In genomic region chr11:23723861-23724260, GRCh38 we compare ENCODE assay signal across 21 cellular contexts.
DNase-seq lines count a peak whose midpoint lies in the region; ATAC-seq and TF ChIP-seq lines count a peak whose summit lies in the region.
"Had no signal": no experiment of that assay in that cellular context is flagged by ENCODE, and none has a peak within 500 bp of the region (broad histone marks: within the 10 kb centered on the region; RNA-seq: fewer than 3 reads in every experiment).

No MANE protein-coding gene starts in this region.

- H3K4me3 ChIP-seq in uterus = no peak overlapping the region
- no peak overlapping the region for H3K4me3 ChIP-seq in sigmoid colon
- H3K4me3 ChIP-seq: ascending aorta, SK-N-MC, suprapubic skin had no signal

- H3K4me1 ChIP-seq in uterus (no peaks in the 10 kb centered on the region), sigmoid colon (peaks cover 0 to 4% (median 2%) of the 10 kb centered on the region in 4 donors)
- H3K4me1 ChIP-seq: ascending aorta, suprapubic skin had no signal

- ATAC-seq in GM18519 (IDR thresholded peaks at IDR 0.05; ENCODE audit: low FRiP score, unreplicated experiment) = peak; percentile 56
- peak; percentile 54 for ATAC-seq in HG02610 (IDR thresholded peaks at IDR 0.05; ENCODE audit: unreplicated experiment)
- no peak for ATAC-seq in GM21367 (IDR thresholded peaks at IDR 0.05; ENCODE audit: unreplicated experiment)
- ATAC-seq: activated T-cell treated with anti-CD3 and anti-CD28 coated beads, Interleukin-2, amount 50 U/mL, for 72 hours; left ventricle myocardium superior; Panc1 had no signal

- H3K27me3 ChIP-seq in uterus (no peaks in the 10 kb centered on the region), sigmoid colon (no peaks in the 10 kb centered on the region)
- H3K27me3 ChIP-seq: ascending aorta, suprapubic skin had no signal

- no peak for TF ChIP-seq POLR2A in uterus (IDR thresholded peaks at IDR 0.05)
- TF ChIP-seq POLR2A in sigmoid colon (IDR thresholded peaks at IDR 0.05) = no peak

- DNase-seq in LHCN-M2 (ENCODE audit: low read depth) (peak; percentile 31), epithelial cell of prostate (ENCODE audit: low read depth, low spot score) (peak; percentile 12), uterus (no peak), anterior cingulate cortex (lab: John Stamatoyannopoulos, UW) (no peak), sigmoid colon (no peak)
- DNase-seq: activated naive CD4-positive, alpha-beta T cell treated with anti-CD3 and anti-CD28 coated beads, Interleukin-2, amount 50 U/mL, for 16 hours; activated T-cell treated with anti-CD3 and anti-CD28 coated beads, Interleukin-2, amount 50 U/mL, for 72 hours; C1 segment of cervical spinal cord; effector memory CD4-positive, alpha-beta T cell; glutamatergic neuron; H9; left ventricle myocardium superior; NCI-H146; stimulated activated CD8-positive, alpha-beta memory T cell treated with anti-CD3 and anti-CD28 coated beads, Interleukin-4, amount 100 ng/mL, for 48 hours had no signal

- TF ChIP-seq CTCF in uterus (IDR thresholded peaks at IDR 0.05) (no peak), sigmoid colon (IDR thresholded peaks at IDR 0.05) (no peak)

- no peaks in the 10 kb centered on the region for H3K9me3 ChIP-seq in uterus
- no peaks in the 10 kb centered on the region for H3K9me3 ChIP-seq in sigmoid colon
- H3K9me3 ChIP-seq: ascending aorta, suprapubic skin had no signal

- 83 to 100% methylated on average over 1 of the region's 1 CpG for WGBS in sigmoid colon, 2 donors

- H3K27ac ChIP-seq in epithelial cell of prostate = no peak overlapping the region
- no peak overlapping the region for H3K27ac ChIP-seq in uterus
- H3K27ac ChIP-seq in sigmoid colon = no peak overlapping the region
- H3K27ac ChIP-seq: ascending aorta, SK-N-MC, suprapubic skin had no signal

- H3K36me3 ChIP-seq in uterus (no peaks in the 10 kb centered on the region), sigmoid colon (no peaks in the 10 kb centered on the region)
- H3K36me3 ChIP-seq: ascending aorta, suprapubic skin had no signal

- TF ChIP-seq EP300 in sigmoid colon (IDR thresholded peaks at IDR 0.05) = no peak

- intact Hi-C loops in uterus (cut with DNase I; ENCODE audit: low total_unique reads) = no loop called here
- intact Hi-C loops in sigmoid colon (cut with DNase I) = no loop called here

Comparison
In these comparisons a context has a peak if more than half of its experiments do, and no peak if none do; other contexts are left out.
1. DNase-seq: peak in LHCN-M2 (single experiment) and epithelial cell of prostate (single experiment); none in uterus (0 of 2), anterior cingulate cortex (0 of 58) and sigmoid colon (single experiment).